ENCODE assay signal across 1 cellular context in the genomic region with DNA sequence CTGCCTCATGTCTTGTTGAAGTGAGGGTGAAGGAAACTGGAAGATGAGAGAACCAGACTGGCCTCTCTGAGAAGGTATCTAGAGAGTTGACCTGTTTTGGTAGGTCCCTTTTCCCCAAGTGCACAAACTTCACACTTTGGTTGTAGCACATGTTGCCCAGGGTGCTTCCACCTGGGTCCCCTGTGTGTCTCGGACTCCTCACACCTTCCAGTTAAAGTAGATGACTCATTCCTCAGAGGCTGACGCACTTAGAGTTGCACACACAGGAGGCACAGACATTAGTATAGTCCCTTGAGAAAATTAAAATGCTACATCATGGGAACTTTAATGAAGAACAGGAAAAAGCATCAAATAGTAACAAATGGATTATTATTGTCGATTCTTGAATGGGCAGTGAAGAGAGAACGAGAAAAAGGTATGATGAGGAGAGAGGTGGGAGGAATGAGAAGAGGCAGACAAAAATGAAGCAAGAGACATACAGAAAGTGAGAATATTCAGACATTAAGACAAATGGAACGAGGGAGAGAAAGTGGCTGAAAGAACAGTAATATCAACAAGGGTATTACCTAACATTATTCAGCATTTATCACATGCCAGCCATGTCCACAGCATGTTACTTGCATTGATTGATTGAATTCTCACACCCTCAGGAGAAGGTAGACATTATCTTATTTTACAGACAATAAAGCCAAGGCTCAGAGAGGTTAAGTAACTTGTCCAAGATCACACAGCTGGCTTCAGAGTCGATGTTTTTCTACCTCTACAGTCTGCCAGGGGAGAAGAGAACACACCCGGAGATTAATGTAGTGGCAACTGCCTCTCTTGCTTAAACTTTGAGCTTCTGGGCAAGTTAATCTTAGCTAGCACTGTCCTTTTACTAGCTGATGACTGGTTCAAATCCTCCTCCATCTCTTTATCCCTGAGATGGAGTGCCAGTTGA.
A peak's percentile ranks its signal among the peaks of the same experiment; 100 is the strongest.
TF ChIP-seq lines count a peak whose summit lies in the region.

No MANE protein-coding gene starts in this region.

TF ChIP-seq in GM12878, 131 proteins besides CTCF, POLR2A, EP300 and RAD21 (continued from another document):
- TF ChIP-seq, protein P1, sequence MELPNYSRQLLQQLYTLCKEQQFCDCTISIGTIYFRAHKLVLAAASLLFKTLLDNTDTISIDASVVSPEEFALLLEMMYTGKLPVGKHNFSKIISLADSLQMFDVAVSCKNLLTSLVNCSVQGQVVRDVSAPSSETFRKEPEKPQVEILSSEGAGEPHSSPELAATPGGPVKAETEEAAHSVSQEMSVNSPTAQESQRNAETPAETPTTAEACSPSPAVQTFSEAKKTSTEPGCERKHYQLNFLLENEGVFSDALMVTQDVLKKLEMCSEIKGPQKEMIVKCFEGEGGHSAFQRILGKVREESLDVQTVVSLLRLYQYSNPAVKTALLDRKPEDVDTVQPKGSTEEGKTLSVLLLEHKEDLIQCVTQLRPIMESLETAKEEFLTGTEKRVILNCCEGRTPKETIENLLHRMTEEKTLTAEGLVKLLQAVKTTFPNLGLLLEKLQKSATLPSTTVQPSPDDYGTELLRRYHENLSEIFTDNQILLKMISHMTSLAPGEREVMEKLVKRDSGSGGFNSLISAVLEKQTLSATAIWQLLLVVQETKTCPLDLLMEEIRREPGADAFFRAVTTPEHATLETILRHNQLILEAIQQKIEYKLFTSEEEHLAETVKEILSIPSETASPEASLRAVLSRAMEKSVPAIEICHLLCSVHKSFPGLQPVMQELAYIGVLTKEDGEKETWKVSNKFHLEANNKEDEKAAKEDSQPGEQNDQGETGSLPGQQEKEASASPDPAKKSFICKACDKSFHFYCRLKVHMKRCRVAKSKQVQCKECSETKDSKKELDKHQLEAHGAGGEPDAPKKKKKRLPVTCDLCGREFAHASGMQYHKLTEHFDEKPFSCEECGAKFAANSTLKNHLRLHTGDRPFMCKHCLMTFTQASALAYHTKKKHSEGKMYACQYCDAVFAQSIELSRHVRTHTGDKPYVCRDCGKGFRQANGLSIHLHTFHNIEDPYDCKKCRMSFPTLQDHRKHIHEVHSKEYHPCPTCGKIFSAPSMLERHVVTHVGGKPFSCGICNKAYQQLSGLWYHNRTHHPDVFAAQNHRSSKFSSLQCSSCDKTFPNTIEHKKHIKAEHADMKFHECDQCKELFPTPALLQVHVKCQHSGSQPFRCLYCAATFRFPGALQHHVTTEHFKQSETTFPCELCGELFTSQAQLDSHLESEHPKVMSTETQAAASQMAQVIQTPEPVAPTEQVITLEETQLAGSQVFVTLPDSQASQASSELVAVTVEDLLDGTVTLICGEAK (IDR thresholded peaks at IDR 0.05; ENCODE audit: borderline replicate concordance) = no peak
- TF ChIP-seq ZNF24 (IDR thresholded peaks at IDR 0.05) = peak; percentile 74
- peak; percentile 16; the same call in 1 of the 2 replicates for TF ChIP-seq EED (IDR thresholded peaks at IDR 0.05; ENCODE audit: low read depth)
- no peak for TF ChIP-seq BRCA1 (IDR thresholded peaks at IDR 0.05; ENCODE audit: low read depth, low read length)
- peak; percentile 25; the same call in 1 of the 2 replicates for TF ChIP-seq RAD51 (IDR thresholded peaks at IDR 0.05)
- peak; percentile 79 for TF ChIP-seq MTA2 (IDR thresholded peaks at IDR 0.05; ENCODE audit: low read depth)
- TF ChIP-seq CBX3 (IDR thresholded peaks at IDR 0.05; ENCODE audit: borderline replicate concordance, low read depth) = no peak
- TF ChIP-seq SMC3 (IDR thresholded peaks at IDR 0.05; ENCODE audit: borderline replicate concordance, low read length) = no peak
- TF ChIP-seq NR2F1 (conservative IDR thresholded peaks at IDR 0.05) = peak; percentile 64
- TF ChIP-seq CREB1 (IDR thresholded peaks at IDR 0.05; ENCODE audit: low read depth) = no peak
- TF ChIP-seq, protein P2, sequence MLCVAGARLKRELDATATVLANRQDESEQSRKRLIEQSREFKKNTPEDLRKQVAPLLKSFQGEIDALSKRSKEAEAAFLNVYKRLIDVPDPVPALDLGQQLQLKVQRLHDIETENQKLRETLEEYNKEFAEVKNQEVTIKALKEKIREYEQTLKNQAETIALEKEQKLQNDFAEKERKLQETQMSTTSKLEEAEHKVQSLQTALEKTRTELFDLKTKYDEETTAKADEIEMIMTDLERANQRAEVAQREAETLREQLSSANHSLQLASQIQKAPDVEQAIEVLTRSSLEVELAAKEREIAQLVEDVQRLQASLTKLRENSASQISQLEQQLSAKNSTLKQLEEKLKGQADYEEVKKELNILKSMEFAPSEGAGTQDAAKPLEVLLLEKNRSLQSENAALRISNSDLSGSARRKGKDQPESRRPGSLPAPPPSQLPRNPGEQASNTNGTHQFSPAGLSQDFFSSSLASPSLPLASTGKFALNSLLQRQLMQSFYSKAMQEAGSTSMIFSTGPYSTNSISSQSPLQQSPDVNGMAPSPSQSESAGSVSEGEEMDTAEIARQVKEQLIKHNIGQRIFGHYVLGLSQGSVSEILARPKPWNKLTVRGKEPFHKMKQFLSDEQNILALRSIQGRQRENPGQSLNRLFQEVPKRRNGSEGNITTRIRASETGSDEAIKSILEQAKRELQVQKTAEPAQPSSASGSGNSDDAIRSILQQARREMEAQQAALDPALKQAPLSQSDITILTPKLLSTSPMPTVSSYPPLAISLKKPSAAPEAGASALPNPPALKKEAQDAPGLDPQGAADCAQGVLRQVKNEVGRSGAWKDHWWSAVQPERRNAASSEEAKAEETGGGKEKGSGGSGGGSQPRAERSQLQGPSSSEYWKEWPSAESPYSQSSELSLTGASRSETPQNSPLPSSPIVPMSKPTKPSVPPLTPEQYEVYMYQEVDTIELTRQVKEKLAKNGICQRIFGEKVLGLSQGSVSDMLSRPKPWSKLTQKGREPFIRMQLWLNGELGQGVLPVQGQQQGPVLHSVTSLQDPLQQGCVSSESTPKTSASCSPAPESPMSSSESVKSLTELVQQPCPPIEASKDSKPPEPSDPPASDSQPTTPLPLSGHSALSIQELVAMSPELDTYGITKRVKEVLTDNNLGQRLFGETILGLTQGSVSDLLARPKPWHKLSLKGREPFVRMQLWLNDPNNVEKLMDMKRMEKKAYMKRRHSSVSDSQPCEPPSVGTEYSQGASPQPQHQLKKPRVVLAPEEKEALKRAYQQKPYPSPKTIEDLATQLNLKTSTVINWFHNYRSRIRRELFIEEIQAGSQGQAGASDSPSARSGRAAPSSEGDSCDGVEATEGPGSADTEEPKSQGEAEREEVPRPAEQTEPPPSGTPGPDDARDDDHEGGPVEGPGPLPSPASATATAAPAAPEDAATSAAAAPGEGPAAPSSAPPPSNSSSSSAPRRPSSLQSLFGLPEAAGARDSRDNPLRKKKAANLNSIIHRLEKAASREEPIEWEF (IDR thresholded peaks at IDR 0.05; ENCODE audit: insufficient replicate concordance, low read depth, low read length) = peak; percentile 95
- peak; percentile 55; the same call in 1 of the 2 replicates for TF ChIP-seq FOXM1 (IDR thresholded peaks at IDR 0.05; ENCODE audit: low read depth, low read length)
- peak; percentile 44 for TF ChIP-seq CREM (IDR thresholded peaks at IDR 0.05; ENCODE audit: low read depth)
- no peak for TF ChIP-seq SUZ12 (IDR thresholded peaks at IDR 0.05; ENCODE audit: unreplicated experiment)
- 0 out of 2 replicates have a peak, but pooled peaks have one; percentile 12 for TF ChIP-seq ZSCAN29 (IDR thresholded peaks at IDR 0.05)
- no peak for TF ChIP-seq HCFC1 (IDR thresholded peaks at IDR 0.05; ENCODE audit: low read length)
- TF ChIP-seq, protein P3, sequence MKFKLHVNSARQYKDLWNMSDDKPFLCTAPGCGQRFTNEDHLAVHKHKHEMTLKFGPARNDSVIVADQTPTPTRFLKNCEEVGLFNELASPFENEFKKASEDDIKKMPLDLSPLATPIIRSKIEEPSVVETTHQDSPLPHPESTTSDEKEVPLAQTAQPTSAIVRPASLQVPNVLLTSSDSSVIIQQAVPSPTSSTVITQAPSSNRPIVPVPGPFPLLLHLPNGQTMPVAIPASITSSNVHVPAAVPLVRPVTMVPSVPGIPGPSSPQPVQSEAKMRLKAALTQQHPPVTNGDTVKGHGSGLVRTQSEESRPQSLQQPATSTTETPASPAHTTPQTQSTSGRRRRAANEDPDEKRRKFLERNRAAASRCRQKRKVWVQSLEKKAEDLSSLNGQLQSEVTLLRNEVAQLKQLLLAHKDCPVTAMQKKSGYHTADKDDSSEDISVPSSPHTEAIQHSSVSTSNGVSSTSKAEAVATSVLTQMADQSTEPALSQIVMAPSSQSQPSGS (IDR thresholded peaks at IDR 0.05; ENCODE audit: low read length) = peak; percentile 80
- TF ChIP-seq, protein P4, sequence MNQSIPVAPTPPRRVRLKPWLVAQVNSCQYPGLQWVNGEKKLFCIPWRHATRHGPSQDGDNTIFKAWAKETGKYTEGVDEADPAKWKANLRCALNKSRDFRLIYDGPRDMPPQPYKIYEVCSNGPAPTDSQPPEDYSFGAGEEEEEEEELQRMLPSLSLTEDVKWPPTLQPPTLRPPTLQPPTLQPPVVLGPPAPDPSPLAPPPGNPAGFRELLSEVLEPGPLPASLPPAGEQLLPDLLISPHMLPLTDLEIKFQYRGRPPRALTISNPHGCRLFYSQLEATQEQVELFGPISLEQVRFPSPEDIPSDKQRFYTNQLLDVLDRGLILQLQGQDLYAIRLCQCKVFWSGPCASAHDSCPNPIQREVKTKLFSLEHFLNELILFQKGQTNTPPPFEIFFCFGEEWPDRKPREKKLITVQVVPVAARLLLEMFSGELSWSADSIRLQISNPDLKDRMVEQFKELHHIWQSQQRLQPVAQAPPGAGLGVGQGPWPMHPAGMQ (IDR thresholded peaks at IDR 0.05; ENCODE audit: borderline replicate concordance) = no peak
- no peak; the same call in 1 of the 2 replicates for TF ChIP-seq BMI1 (IDR thresholded peaks at IDR 0.05; ENCODE audit: borderline replicate concordance)
- TF ChIP-seq, protein P5, sequence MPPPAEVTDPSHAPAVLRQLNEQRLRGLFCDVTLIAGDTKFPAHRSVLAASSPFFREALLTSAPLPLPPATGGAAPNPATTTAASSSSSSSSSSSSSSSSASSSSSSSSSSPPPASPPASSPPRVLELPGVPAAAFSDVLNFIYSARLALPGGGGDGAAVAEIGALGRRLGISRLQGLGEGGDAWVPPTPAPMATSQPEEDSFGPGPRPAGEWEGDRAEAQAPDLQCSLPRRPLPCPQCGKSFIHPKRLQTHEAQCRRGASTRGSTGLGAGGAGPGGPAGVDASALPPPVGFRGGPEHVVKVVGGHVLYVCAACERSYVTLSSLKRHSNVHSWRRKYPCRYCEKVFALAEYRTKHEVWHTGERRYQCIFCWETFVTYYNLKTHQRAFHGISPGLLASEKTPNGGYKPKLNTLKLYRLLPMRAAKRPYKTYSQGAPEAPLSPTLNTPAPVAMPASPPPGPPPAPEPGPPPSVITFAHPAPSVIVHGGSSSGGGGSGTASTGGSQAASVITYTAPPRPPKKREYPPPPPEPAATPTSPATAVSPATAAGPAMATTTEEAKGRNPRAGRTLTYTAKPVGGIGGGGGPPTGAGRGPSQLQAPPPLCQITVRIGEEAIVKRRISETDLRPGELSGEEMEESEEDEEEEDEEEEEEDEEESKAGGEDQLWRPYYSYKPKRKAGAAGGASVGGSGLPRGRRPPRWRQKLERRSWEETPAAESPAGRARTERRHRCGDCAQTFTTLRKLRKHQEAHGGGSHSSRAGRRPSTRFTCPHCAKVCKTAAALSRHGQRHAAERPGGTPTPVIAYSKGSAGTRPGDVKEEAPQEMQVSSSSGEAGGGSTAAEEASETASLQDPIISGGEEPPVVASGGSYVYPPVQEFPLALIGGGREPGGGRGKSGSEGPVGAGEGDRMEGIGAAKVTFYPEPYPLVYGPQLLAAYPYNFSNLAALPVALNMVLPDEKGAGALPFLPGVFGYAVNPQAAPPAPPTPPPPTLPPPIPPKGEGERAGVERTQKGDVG (CRISPR knock-in tag; IDR thresholded peaks at IDR 0.05) = peak; percentile 67; the same call in 1 of the 2 replicates
- no peak for TF ChIP-seq WRNIP1 (IDR thresholded peaks at IDR 0.05; ENCODE audit: borderline replicate concordance, low read depth, low read length)
- TF ChIP-seq, protein P6, sequence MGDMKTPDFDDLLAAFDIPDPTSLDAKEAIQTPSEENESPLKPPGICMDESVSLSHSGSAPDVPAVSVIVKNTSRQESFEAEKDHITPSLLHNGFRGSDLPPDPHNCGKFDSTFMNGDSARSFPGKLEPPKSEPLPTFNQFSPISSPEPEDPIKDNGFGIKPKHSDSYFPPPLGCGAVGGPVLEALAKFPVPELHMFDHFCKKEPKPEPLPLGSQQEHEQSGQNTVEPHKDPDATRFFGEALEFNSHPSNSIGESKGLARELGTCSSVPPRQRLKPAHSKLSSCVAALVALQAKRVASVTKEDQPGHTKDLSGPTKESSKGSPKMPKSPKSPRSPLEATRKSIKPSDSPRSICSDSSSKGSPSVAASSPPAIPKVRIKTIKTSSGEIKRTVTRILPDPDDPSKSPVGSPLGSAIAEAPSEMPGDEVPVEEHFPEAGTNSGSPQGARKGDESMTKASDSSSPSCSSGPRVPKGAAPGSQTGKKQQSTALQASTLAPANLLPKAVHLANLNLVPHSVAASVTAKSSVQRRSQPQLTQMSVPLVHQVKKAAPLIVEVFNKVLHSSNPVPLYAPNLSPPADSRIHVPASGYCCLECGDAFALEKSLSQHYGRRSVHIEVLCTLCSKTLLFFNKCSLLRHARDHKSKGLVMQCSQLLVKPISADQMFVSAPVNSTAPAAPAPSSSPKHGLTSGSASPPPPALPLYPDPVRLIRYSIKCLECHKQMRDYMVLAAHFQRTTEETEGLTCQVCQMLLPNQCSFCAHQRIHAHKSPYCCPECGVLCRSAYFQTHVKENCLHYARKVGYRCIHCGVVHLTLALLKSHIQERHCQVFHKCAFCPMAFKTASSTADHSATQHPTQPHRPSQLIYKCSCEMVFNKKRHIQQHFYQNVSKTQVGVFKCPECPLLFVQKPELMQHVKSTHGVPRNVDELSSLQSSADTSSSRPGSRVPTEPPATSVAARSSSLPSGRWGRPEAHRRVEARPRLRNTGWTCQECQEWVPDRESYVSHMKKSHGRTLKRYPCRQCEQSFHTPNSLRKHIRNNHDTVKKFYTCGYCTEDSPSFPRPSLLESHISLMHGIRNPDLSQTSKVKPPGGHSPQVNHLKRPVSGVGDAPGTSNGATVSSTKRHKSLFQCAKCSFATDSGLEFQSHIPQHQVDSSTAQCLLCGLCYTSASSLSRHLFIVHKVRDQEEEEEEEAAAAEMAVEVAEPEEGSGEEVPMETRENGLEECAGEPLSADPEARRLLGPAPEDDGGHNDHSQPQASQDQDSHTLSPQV (IDR thresholded peaks at IDR 0.05) = peak; percentile 97
- peak; percentile 84 to 85 for TF ChIP-seq IKZF2 (IDR thresholded peaks at IDR 0.05)
- TF ChIP-seq POLR2AphosphoS5 (IDR thresholded peaks at IDR 0.05; ENCODE audit: low read length) = no peak
- TF ChIP-seq TBL1XR1 (IDR thresholded peaks at IDR 0.05; ENCODE audit: low read depth, low read length) = no peak
- TF ChIP-seq SMARCA5 (IDR thresholded peaks at IDR 0.05) = peak; percentile 95
- TF ChIP-seq RB1 (IDR thresholded peaks at IDR 0.05; ENCODE audit: borderline replicate concordance) = peak; percentile 69; the same call in 1 of the 2 replicates
- TF ChIP-seq KDM1A (IDR thresholded peaks at IDR 0.05; ENCODE audit: borderline replicate concordance) = no peak
- TF ChIP-seq BCL11A (IDR thresholded peaks at IDR 0.05; ENCODE audit: low read depth, low read length) = peak; percentile 43; the same call in 1 of the 2 replicates
